17 cellular contexts compared by ENCODE assay signal in the genomic region with DNA sequence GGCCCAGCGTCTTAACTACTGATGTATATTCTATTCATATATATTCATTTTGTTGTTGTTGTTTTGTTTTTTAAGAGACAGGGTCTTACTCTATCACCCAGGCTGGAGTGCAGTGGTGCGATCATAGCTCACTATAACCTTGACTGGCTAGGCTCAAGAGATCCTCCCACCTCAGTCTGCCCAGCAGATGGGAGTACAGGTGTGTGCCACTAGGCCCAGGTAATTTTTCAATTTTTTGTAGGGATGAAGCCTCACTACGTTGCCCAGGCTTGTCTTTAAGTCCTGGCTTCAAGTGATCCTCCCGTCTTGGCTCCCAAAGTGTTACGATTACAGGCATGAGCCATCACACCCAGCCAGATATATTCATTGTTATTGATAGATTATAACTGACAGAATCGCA.
"Had no signal": no experiment of that assay in that cellular context is flagged by ENCODE, and none has a peak within 500 bp of the region (broad histone marks: within the 10 kb centered on the region; RNA-seq: fewer than 3 reads in every experiment).

No MANE protein-coding gene starts in this region.

- H3K9ac ChIP-seq: SK-N-SH had no signal

- H3K4me2 ChIP-seq: SK-N-SH had no signal

- DNase-seq: KBM-7, MV-4-11, NCI-H1048, NCI-H1105, NCI-H1436 treated with DMSO at 0.1 percent for 48 hours, NCI-H1694, NCI-H187 treated with DMSO at 0.1 percent for 48 hours, NCI-H2029 treated with DMSO at 0.1 percent for 48 hours, NCI-H226, NCI-H446, NCI-H510A, NCI-H69, NCI-H774, Right ventricle myocardium superior, SW 1271 had no signal

- H3K9me3 ChIP-seq: SK-N-SH had no signal

- FAIRE-seq: RCC 7860 had no signal
